8 cellular contexts compared by ENCODE assay signal in the genomic region with DNA sequence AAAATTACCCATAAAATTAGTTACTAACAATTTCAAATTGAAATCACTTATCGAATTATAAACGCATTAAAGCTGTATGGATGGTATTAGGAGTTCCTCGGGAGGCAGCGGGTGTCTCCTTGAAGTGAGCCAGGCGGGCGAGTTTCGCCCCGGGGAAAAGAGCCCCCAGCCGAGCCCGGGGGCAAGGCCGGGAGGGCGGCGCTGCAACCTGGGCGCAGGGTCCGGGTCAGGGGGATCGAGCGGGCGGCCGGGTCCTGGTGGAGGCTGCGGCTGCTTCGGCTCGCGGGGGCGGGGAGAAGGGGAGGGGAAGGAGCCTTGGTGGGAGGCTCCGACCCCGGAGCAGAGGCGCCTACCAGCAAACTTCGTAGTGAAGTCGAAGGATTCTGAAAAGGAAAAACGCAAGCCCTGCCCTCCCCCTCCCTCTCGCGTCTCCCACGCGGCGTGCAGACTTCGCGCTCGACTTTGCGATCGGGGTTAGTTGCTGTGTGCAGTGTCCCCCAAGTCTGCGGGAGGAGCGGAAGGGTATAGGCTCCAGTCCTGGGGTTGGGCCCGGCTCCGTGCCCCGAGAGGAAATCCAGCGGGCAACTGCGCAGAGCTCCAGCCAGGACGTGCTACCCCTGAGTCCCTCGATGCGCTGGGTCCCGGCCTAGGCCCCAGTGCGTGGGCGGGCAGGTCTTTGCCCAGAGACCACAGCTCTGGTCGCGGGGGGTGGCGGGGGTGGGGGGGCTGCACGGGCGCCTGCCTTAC.
DNase-seq lines count a peak whose midpoint lies in the region; ATAC-seq and TF ChIP-seq lines count a peak whose summit lies in the region.

No MANE protein-coding gene starts in this region.

- CTCF ChIA-PET in activated CD4-positive, alpha-beta T cell treated with anti-CD3 and anti-CD28 coated beads, Interleukin-2, amount 10 ng/mL, durations not matched to agents 7 days and 5 days (lab: Charles Lee) = interaction anchor here (0.5 kb wide), 1 partner anchor 675 kb away, joined by 3 read pairs; no protein-coding TSS in a partner anchor

- 0 to 1% (median 0%) methylated on average over 22 to 58 of the region's 58 CpGs for WGBS in adrenal gland, 4 donors

- peaks cover 18 to 43% of the 10 kb centered on the region in 2 donors for H3K4me1 ChIP-seq in adrenal gland (replicated peaks in 1 of 2)

- H3K9me3 ChIP-seq in adrenal gland (replicated peaks in 1 of 3) = no peaks in the 10 kb centered on the region

- peak overlapping the region; percentile 63 for H3K4me3 Mint-ChIP-seq in stimulated activated memory B cell treated with anti-CD40 and anti-IgM and Interleukin-4, amounts not matched to agents 10 μg/mL and 1 μg/mL and 100 μg/mL, for 72 hours
- no peak overlapping the region for H3K4me3 Mint-ChIP-seq in activated CD4-positive, alpha-beta T cell treated with anti-CD3 and anti-CD28 coated beads, Interleukin-2, amount 10 ng/mL, durations not matched to agents 7 days and 5 days

- TF ChIP-seq POLR2A in adrenal gland (IDR thresholded peaks at IDR 0.05) = peak; percentile 40 to 55

- H3K36me3 Mint-ChIP-seq in stimulated activated memory B cell treated with anti-CD40 and anti-IgM and Interleukin-4, amounts not matched to agents 10 μg/mL and 1 μg/mL and 100 μg/mL, for 72 hours = no peaks in the 10 kb centered on the region
- no peaks in the 10 kb centered on the region for H3K36me3 Mint-ChIP-seq in activated CD4-positive, alpha-beta T cell treated with anti-CD3 and anti-CD28 coated beads, Interleukin-2, amount 10 ng/mL, durations not matched to agents 7 days and 5 days (ENCODE audit: low read depth)

- POLR2A ChIA-PET in activated CD4-positive, alpha-beta T cell treated with anti-CD3 and anti-CD28 coated beads, Interleukin-2, amount 10 ng/mL, durations not matched to agents 7 days and 5 days (lab: Charles Lee) = no interaction called here

- DNase-seq in HFF-Myc (ENCODE audit: extremely low read depth, low read depth) (no peak), adrenal gland (peak; percentile 64 to 79 (median 71)), iPS-NIHi11 (ENCODE audit: low spot score) (peak; percentile 36), midbrain (lab: John Stamatoyannopoulos, UW) (no peak)
- no peak for DNase-seq in activated CD4-positive, alpha-beta T cell treated with anti-CD3 and anti-CD28 coated beads, Interleukin-2, amount 10 ng/mL, durations not matched to agents 7 days and 5 days

- ATAC-seq in stimulated activated memory B cell treated with anti-CD40 and anti-IgM and Interleukin-4, amounts not matched to agents 10 μg/mL and 1 μg/mL and 100 μg/mL, for 72 hours = no peak
- no peak for ATAC-seq in GM21529 (IDR thresholded peaks at IDR 0.05; ENCODE audit: unreplicated experiment)
- no peak for ATAC-seq in HG03571 (IDR thresholded peaks at IDR 0.05; ENCODE audit: unreplicated experiment)

- H3K4me3 ChIP-seq in HFF-Myc (replicated peaks; ENCODE audit: low read depth, low read length) (peak overlapping the region; percentile 40), adrenal gland (peak overlapping the region in 3 of 4 donors; percentile 54 to 78 (median 67))

- H3K27me3 Mint-ChIP-seq in stimulated activated memory B cell treated with anti-CD40 and anti-IgM and Interleukin-4, amounts not matched to agents 10 μg/mL and 1 μg/mL and 100 μg/mL, for 72 hours = peaks cover 66% of the 10 kb centered on the region
- peaks cover 59% of the 10 kb centered on the region for H3K27me3 Mint-ChIP-seq in activated CD4-positive, alpha-beta T cell treated with anti-CD3 and anti-CD28 coated beads, Interleukin-2, amount 10 ng/mL, durations not matched to agents 7 days and 5 days

- TF ChIP-seq CTCF in HFF-Myc (IDR thresholded peaks at IDR 0.05; ENCODE audit: low read depth, low read length, missing control alignments) (no peak), adrenal gland (IDR thresholded peaks at IDR 0.05) (no peak)

- H3K36me3 ChIP-seq in adrenal gland (replicated peaks in 1 of 2) = peaks cover 0 to 8% of the 10 kb centered on the region in 2 donors

- H3K9me3 Mint-ChIP-seq in stimulated activated memory B cell treated with anti-CD40 and anti-IgM and Interleukin-4, amounts not matched to agents 10 μg/mL and 1 μg/mL and 100 μg/mL, for 72 hours = no peaks in the 10 kb centered on the region
- no peaks in the 10 kb centered on the region for H3K9me3 Mint-ChIP-seq in activated CD4-positive, alpha-beta T cell treated with anti-CD3 and anti-CD28 coated beads, Interleukin-2, amount 10 ng/mL, durations not matched to agents 7 days and 5 days

- H3K4me1 Mint-ChIP-seq in stimulated activated memory B cell treated with anti-CD40 and anti-IgM and Interleukin-4, amounts not matched to agents 10 μg/mL and 1 μg/mL and 100 μg/mL, for 72 hours = peaks cover 21% of the 10 kb centered on the region
- peaks cover 1% of the 10 kb centered on the region for H3K4me1 Mint-ChIP-seq in activated CD4-positive, alpha-beta T cell treated with anti-CD3 and anti-CD28 coated beads, Interleukin-2, amount 10 ng/mL, durations not matched to agents 7 days and 5 days

- intact Hi-C loops in adrenal gland (cut with DNase I) = loop anchor here (5.0 kb wide), 3 partner anchors 117 to 642 kb away; a partner anchor contains a TSS

- peak overlapping the region; percentile 85 to 99 (median 95) for H3K27ac ChIP-seq in adrenal gland

- no peak overlapping the region for H3K27ac Mint-ChIP-seq in stimulated activated memory B cell treated with anti-CD40 and anti-IgM and Interleukin-4, amounts not matched to agents 10 μg/mL and 1 μg/mL and 100 μg/mL, for 72 hours
- no peak overlapping the region for H3K27ac Mint-ChIP-seq in activated CD4-positive, alpha-beta T cell treated with anti-CD3 and anti-CD28 coated beads, Interleukin-2, amount 10 ng/mL, durations not matched to agents 7 days and 5 days

- H3K27me3 ChIP-seq in adrenal gland = no peaks in the 10 kb centered on the region

Comparison
In these comparisons a context has a peak if more than half of its experiments do, and no peak if none do; other contexts are left out.
1. DNase-seq: peak in adrenal gland (7 of 7) and iPS-NIHi11 (single experiment); none in HFF-Myc (single experiment), midbrain (single experiment) and activated CD4-positive, alpha-beta T cell treated with anti-CD3 and anti-CD28 coated beads, Interleukin-2, amount 10 ng/mL, durations not matched to agents 7 days and 5 days (single experiment).